ENCODE assay signal across 8 cellular contexts in genomic region chr11:18722293-18722637, GRCh38. TPM values are rescaled to one million over a fixed set of nuclear protein-coding genes. Genes with fewer than 3 reads are reported as not detected.
DNase-seq lines count a peak whose midpoint lies in the region; ATAC-seq and TF ChIP-seq lines count a peak whose summit lies in the region.

No MANE protein-coding gene starts in this region.

- in situ Hi-C loops in brain microvascular endothelial cell (cut with HindIII; ENCODE audit: low pct_ligation_motif_present, low sequenced_read_pairs): no loop called here

- intact Hi-C loops in activated naive CD4-positive, alpha-beta T cell treated with anti-CD3 and anti-CD28 coated beads for 36 hours (cut with micrococcal nuclease): loop anchor here (1.0 to 5.0 kb wide), 3 partner anchors 134 to 400 kb away; partner anchors contain the start of genes GTF2H1, HPS5, LDHA and UEVLD
- intact Hi-C loops in sciatic nerve (cut with DNase I): no loop called here

- H3K4me3 ChIP-seq in HUES48 (ENCODE audit: low read depth, low read length) (peak overlapping the region; percentile 63; the same call in 1 of the 2 replicates), endocrine pancreas (ENCODE audit: control insufficient read depth, insufficient read depth, low read length) (peak overlapping the region; percentile 12), brain microvascular endothelial cell (ENCODE audit: low read depth, low read length) (no peak overlapping the region)

- no peak overlapping the region for H3K9ac ChIP-seq in HUES48 (ENCODE audit: low read depth, low read length)
- H3K9ac ChIP-seq in endocrine pancreas (ENCODE audit: control insufficient read depth, insufficient read depth, low read length): no peak overlapping the region

- peaks cover 3% of the 10 kb centered on the region for H3K27me3 ChIP-seq in HUES48 (ENCODE audit: control insufficient read depth, insufficient read depth, low read length)
- no peaks in the 10 kb centered on the region for H3K27me3 ChIP-seq in endocrine pancreas (ENCODE audit: control insufficient read depth, insufficient read depth, low read length)
- no peaks in the 10 kb centered on the region for H3K27me3 ChIP-seq in brain microvascular endothelial cell (replicated peaks)

- DNase-seq in activated naive CD4-positive, alpha-beta T cell treated with anti-CD3 and anti-CD28 coated beads for 36 hours: no peak
- DNase-seq in activated naive CD4-positive, alpha-beta T cell (lab: John Stamatoyannopoulos, UW): no peak
- DNase-seq in stimulated activated naive CD8-positive, alpha-beta T cell treated with anti-CD3 and anti-CD28 coated beads, Interleukin-15, amount 100 ng/mL, for 72 hours: no peak
- no peak for DNase-seq in sciatic nerve (ENCODE audit: low spot score)
- no peak for DNase-seq in brain microvascular endothelial cell
- no peak for DNase-seq in C1 segment of cervical spinal cord (lab: John Stamatoyannopoulos, UW)

- peaks cover 9% of the 10 kb centered on the region for H3K4me1 ChIP-seq in HUES48 (ENCODE audit: control insufficient read depth, insufficient read depth, low read length)
- H3K4me1 ChIP-seq in endocrine pancreas (ENCODE audit: control insufficient read depth, insufficient read depth, low read length): peaks cover 14% of the 10 kb centered on the region

- no peak overlapping the region for H3K27ac Mint-ChIP-seq in activated naive CD4-positive, alpha-beta T cell treated with anti-CD3 and anti-CD28 coated beads for 36 hours
- no peak overlapping the region for H3K27ac Mint-ChIP-seq in stimulated activated naive CD8-positive, alpha-beta T cell treated with anti-CD3 and anti-CD28 coated beads, Interleukin-15, amount 100 ng/mL, for 72 hours

- no peaks in the 10 kb centered on the region for H3K9me3 ChIP-seq in HUES48 (ENCODE audit: control insufficient read depth, insufficient read depth, low read length)
- H3K9me3 ChIP-seq in endocrine pancreas (ENCODE audit: control insufficient read depth, low read length): no peaks in the 10 kb centered on the region

- H3K4me3 Mint-ChIP-seq in activated naive CD4-positive, alpha-beta T cell treated with anti-CD3 and anti-CD28 coated beads for 36 hours: peak overlapping the region; percentile 78
- H3K4me3 Mint-ChIP-seq in stimulated activated naive CD8-positive, alpha-beta T cell treated with anti-CD3 and anti-CD28 coated beads, Interleukin-15, amount 100 ng/mL, for 72 hours: peak overlapping the region; percentile 27 to 45

- H3K36me3 Mint-ChIP-seq in activated naive CD4-positive, alpha-beta T cell treated with anti-CD3 and anti-CD28 coated beads for 36 hours (ENCODE audit: low read depth): no peaks in the 10 kb centered on the region

- no peak for TF ChIP-seq CTCF in brain microvascular endothelial cell (IDR thresholded peaks at IDR 0.05; ENCODE audit: low read depth, low read length, missing control alignments)

- H3K9me3 Mint-ChIP-seq in activated naive CD4-positive, alpha-beta T cell treated with anti-CD3 and anti-CD28 coated beads for 36 hours: no peaks in the 10 kb centered on the region
- H3K9me3 Mint-ChIP-seq in stimulated activated naive CD8-positive, alpha-beta T cell treated with anti-CD3 and anti-CD28 coated beads, Interleukin-15, amount 100 ng/mL, for 72 hours: no peaks in the 10 kb centered on the region

- CTCF ChIA-PET in activated naive CD4-positive, alpha-beta T cell treated with anti-CD3 and anti-CD28 coated beads for 36 hours (lab: Charles Lee): interaction anchor here (0.6 to 4.8 kb wide), 47 partner anchors 9 to 1887 kb away, joined by 3 to 52 read pairs (median 5); partner anchors contain the start of genes SPTY2D1 and TMEM86A

- H3K4me1 Mint-ChIP-seq in activated naive CD4-positive, alpha-beta T cell treated with anti-CD3 and anti-CD28 coated beads for 36 hours (ENCODE audit: low read depth): peaks cover 2% of the 10 kb centered on the region
- H3K4me1 Mint-ChIP-seq in stimulated activated naive CD8-positive, alpha-beta T cell treated with anti-CD3 and anti-CD28 coated beads, Interleukin-15, amount 100 ng/mL, for 72 hours: peaks cover 26% of the 10 kb centered on the region

- H3K36me3 ChIP-seq in HUES48 (ENCODE audit: control insufficient read depth, insufficient read depth, low read length) (no peaks in the 10 kb centered on the region), endocrine pancreas (ENCODE audit: control insufficient read depth, insufficient read depth, low read length) (no peaks in the 10 kb centered on the region), brain microvascular endothelial cell (replicated peaks) (no peaks in the 10 kb centered on the region)

- H3K27ac ChIP-seq in HUES48 (ENCODE audit: low read depth, low read length) (no peak overlapping the region), brain microvascular endothelial cell (no peak overlapping the region)

- ATAC-seq in stimulated activated naive CD8-positive, alpha-beta T cell treated with anti-CD3 and anti-CD28 coated beads, Interleukin-15, amount 100 ng/mL, for 72 hours: no peak
- no peak for ATAC-seq in sciatic nerve

- no peaks in the 10 kb centered on the region for H3K27me3 Mint-ChIP-seq in activated naive CD4-positive, alpha-beta T cell treated with anti-CD3 and anti-CD28 coated beads for 36 hours (ENCODE audit: low read depth)
- H3K27me3 Mint-ChIP-seq in stimulated activated naive CD8-positive, alpha-beta T cell treated with anti-CD3 and anti-CD28 coated beads, Interleukin-15, amount 100 ng/mL, for 72 hours: peaks cover 7% of the 10 kb centered on the region

RNA-seq across cellular contexts. Expression of gene IGSF22, which starts 3.7 kb away (rescaled TPM):
- 1 to 10 TPM; 1.2 to 1.3 TPM for total RNA-seq in activated naive CD4-positive, alpha-beta T cell treated with anti-CD3 and anti-CD28 coated beads for 36 hours
- total RNA-seq in sciatic nerve: 0.58 TPM

RNA-seq across cellular contexts. Expression of gene TMEM86A, which starts 23.7 kb away (rescaled TPM):
- under 1 TPM; 0.05 to 0.15 TPM for total RNA-seq in activated naive CD4-positive, alpha-beta T cell treated with anti-CD3 and anti-CD28 coated beads for 36 hours
- total RNA-seq in sciatic nerve: 7.0 TPM
